In the genomic region with DNA sequence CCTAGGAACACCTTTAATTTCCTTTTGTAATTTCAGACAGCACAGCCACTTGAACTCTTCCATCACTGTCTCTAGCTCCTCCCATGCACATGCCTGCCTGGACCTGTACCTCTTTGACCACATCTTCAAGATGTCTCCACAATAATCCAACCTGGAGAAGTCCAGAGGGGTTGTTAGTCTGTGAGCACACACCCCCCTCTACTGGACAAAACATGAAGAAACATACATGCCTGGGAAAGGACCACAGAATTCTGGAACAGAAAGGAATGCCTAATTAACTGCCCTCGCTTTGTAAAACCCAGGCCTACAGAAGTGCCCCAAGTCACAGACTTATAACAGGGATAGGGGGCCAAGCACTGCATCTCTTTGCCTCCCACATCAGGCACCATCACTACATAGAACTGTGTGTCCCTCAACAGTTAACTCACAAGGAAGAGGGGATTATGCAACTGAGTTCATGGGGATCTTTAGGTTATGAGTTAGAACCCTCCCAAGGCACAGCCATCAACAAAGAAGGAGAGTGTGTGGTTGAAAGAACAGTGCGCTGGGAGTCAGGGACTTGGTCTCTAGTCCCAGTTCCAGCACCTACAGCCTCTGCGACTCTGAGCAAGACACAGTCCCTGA, we compare ENCODE assay signal across 8 cellular contexts.
A peak's percentile ranks its signal among the peaks of the same experiment; 100 is the strongest.
DNase-seq lines count a peak whose midpoint lies in the region; ATAC-seq, FAIRE-seq and TF ChIP-seq lines count a peak whose summit lies in the region.

No MANE protein-coding gene starts in this region.

- no peaks in the 10 kb centered on the region for H3K9me3 Mint-ChIP-seq in activated CD4-positive, alpha-beta memory T cell treated with anti-CD3 and anti-CD28 coated beads for 36 hours

- no peaks in the 10 kb centered on the region for H3K27me3 Mint-ChIP-seq in activated CD4-positive, alpha-beta memory T cell treated with anti-CD3 and anti-CD28 coated beads for 36 hours

- H3K4me3 ChIP-seq in A549 (no peak overlapping the region), astrocyte of the cerebellum (ENCODE audit: low read depth, low read length) (no peak overlapping the region), kidney (ENCODE audit: low read length in 2 of 2) (no peak overlapping the region), aorta (ENCODE audit: low read length in 2 of 2) (no peak overlapping the region)

- ATAC-seq in A549 (peak; percentile 94 to 98), aorta (ENCODE audit: low FRiP score) (peak; percentile 58)

- DNase-seq in A549 (ENCODE audit: low read depth in 1 of 2, low spot score in 1 of 2) (peak; percentile 65 to 74), GM04504 (ENCODE audit: low read depth) (peak; percentile 35), NCI-H2227 treated with DMSO at 0.1 percent for 48 hours (lab: John Stamatoyannopoulos, UW) (peak; percentile 32), astrocyte of the cerebellum (ENCODE audit: low read depth) (peak; percentile 60), kidney (no peak), aorta (no peak), head of caudate nucleus (no peak)
- no peak for DNase-seq in activated CD4-positive, alpha-beta memory T cell treated with anti-CD3 and anti-CD28 coated beads for 36 hours

- FAIRE-seq in A549 (lab: Jason Lieb, UNC) (peak; percentile 98), kidney (lab: Jason Lieb, UNC) (no peak)

- POLR2A ChIA-PET in A549 (lab: Yijun Ruan, JAX) = no interaction called here
- POLR2A ChIA-PET in activated CD4-positive, alpha-beta memory T cell treated with anti-CD3 and anti-CD28 coated beads for 36 hours (lab: Charles Lee) = no interaction called here

- H3K27ac Mint-ChIP-seq in activated CD4-positive, alpha-beta memory T cell treated with anti-CD3 and anti-CD28 coated beads for 36 hours = no peak overlapping the region

- H3K36me3 Mint-ChIP-seq in activated CD4-positive, alpha-beta memory T cell treated with anti-CD3 and anti-CD28 coated beads for 36 hours = no peaks in the 10 kb centered on the region

- H3K4me1 Mint-ChIP-seq in activated CD4-positive, alpha-beta memory T cell treated with anti-CD3 and anti-CD28 coated beads for 36 hours (ENCODE audit: low read depth) = no peaks in the 10 kb centered on the region

- 41% methylated on average over 3 of the region's 3 CpGs for WGBS in A549 (ENCODE audit: missing lambda C conversion rate)
- WGBS in aorta, 2 donors = 60 to 66% methylated on average over 3 of the region's 3 CpGs

- no peaks in the 10 kb centered on the region for H3K9me3 ChIP-seq in A549
- no peaks in the 10 kb centered on the region for H3K9me3 ChIP-seq in kidney (ENCODE audit: control insufficient read depth in 1 of 2, low read length in 2 of 2)
- no peaks in the 10 kb centered on the region for H3K9me3 ChIP-seq in aorta (ENCODE audit: control insufficient read depth, low read length)

- H3K4me2 ChIP-seq in A549 = no peak overlapping the region

- peak; percentile 92 to 95 for TF ChIP-seq RAD21 in A549 (conservative IDR thresholded peaks at IDR 0.05 in 1 of 2, IDR thresholded peaks at IDR 0.05 in 1 of 2)

- no peak overlapping the region for H3K4me3 Mint-ChIP-seq in activated CD4-positive, alpha-beta memory T cell treated with anti-CD3 and anti-CD28 coated beads for 36 hours

- no peaks in the 10 kb centered on the region for H3K36me3 ChIP-seq in kidney (ENCODE audit: control insufficient read depth in 1 of 2, insufficient read depth in 2 of 2, low read length in 2 of 2)
- no peaks in the 10 kb centered on the region for H3K36me3 ChIP-seq in aorta (ENCODE audit: control insufficient read depth in 1 of 2, insufficient read depth in 2 of 2, low read length in 1 of 2)

- no peak for TF ChIP-seq POLR2A in A549 (IDR thresholded peaks at IDR 0.05; ENCODE audit: low read length)

- H3K9ac ChIP-seq in kidney (ENCODE audit: low read length in 2 of 2) = no peak overlapping the region

- CTCF ChIA-PET in A549 (lab: Yijun Ruan, JAX) = interaction anchor here (0.6 to 16.2 kb wide), 62 partner anchors 11 to 669 kb away, joined by 3 to 346 read pairs (median 5); a partner anchor contains a TSS
- CTCF ChIA-PET in activated CD4-positive, alpha-beta memory T cell treated with anti-CD3 and anti-CD28 coated beads for 36 hours (lab: Charles Lee) = interaction anchor here (0.7 to 3.8 kb wide), 12 partner anchors 9 to 470 kb away, joined by 3 to 29 read pairs (median 4); no protein-coding TSS in a partner anchor

- no peak overlapping the region for H3K27ac ChIP-seq in A549
- no peak overlapping the region for H3K27ac ChIP-seq in kidney (ENCODE audit: low read depth in 2 of 2, low read length in 2 of 2)
- H3K27ac ChIP-seq in aorta (ENCODE audit: low read depth in 1 of 2, low read length in 2 of 2) = no peak overlapping the region

- H3K27me3 ChIP-seq in aorta (ENCODE audit: control insufficient read depth in 1 of 2, insufficient read depth in 2 of 2, low read length in 1 of 2) = no peaks in the 10 kb centered on the region

- intact Hi-C loops in kidney (cut with DNase I) = no loop called here
- intact Hi-C loops in aorta (cut with DNase I) = loop anchor here (2.0 to 10.0 kb wide), 3 partner anchors 46 to 108 kb away; no protein-coding TSS in a partner anchor
- intact Hi-C loops in activated CD4-positive, alpha-beta memory T cell treated with anti-CD3 and anti-CD28 coated beads for 36 hours (cut with micrococcal nuclease) = loop anchor here (2.0 kb wide), 1 partner anchor 46 kb away; no protein-coding TSS in a partner anchor
- intact Hi-C loops in head of caudate nucleus (cut with DNase I) = no loop called here

- no peak for TF ChIP-seq EP300 in A549 (IDR thresholded peaks at IDR 0.05)

- peak; percentile 91 for TF ChIP-seq CTCF in A549 (IDR thresholded peaks at IDR 0.05)
- TF ChIP-seq CTCF in astrocyte of the cerebellum (IDR thresholded peaks at IDR 0.05; ENCODE audit: low read depth, low read length, missing control alignments) = peak; percentile 79
- peak; percentile 54 for TF ChIP-seq CTCF in kidney (IDR thresholded peaks at IDR 0.05; ENCODE audit: borderline replicate concordance, extremely low read depth, insufficient read depth)

- in situ Hi-C loops in astrocyte of the cerebellum (cut with HindIII; ENCODE audit: low sequenced_read_pairs) = loop anchor here (25.0 kb wide), 1 partner anchor 296 kb away; no protein-coding TSS in a partner anchor

- no peaks in the 10 kb centered on the region; the same call in 2 of the 3 replicates for H3K4me1 ChIP-seq in A549
- H3K4me1 ChIP-seq in kidney (ENCODE audit: control insufficient read depth in 1 of 2, insufficient read depth in 1 of 2, low read depth in 1 of 2, low read length in 2 of 2) = no peaks in the 10 kb centered on the region
- H3K4me1 ChIP-seq in aorta (ENCODE audit: control insufficient read depth in 1 of 2, insufficient read depth in 2 of 2, low read length in 2 of 2) = no peaks in the 10 kb centered on the region

TF ChIP-seq in A549, 52 proteins besides CTCF, POLR2A, EP300 and RAD21:
- TF ChIP-seq SMC3 (IDR thresholded peaks at IDR 0.05) = peak; percentile 85
- TF ChIP-seq, protein P1, sequence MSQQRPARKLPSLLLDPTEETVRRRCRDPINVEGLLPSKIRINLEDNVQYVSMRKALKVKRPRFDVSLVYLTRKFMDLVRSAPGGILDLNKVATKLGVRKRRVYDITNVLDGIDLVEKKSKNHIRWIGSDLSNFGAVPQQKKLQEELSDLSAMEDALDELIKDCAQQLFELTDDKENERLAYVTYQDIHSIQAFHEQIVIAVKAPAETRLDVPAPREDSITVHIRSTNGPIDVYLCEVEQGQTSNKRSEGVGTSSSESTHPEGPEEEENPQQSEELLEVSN (IDR thresholded peaks at IDR 0.05; ENCODE audit: borderline replicate concordance, low read depth) = no peak

Comparison
In these comparisons a context has a peak if more than half of its experiments do, and no peak if none do; other contexts are left out.
1. DNase-seq: peak in A549 (2 of 2), GM04504 (single experiment), NCI-H2227 treated with DMSO at 0.1 percent for 48 hours (single experiment) and astrocyte of the cerebellum (single experiment); none in kidney (single experiment), aorta (0 of 2), activated CD4-positive, alpha-beta memory T cell treated with anti-CD3 and anti-CD28 coated beads for 36 hours (single experiment) and head of caudate nucleus (0 of 42).
2. intact Hi-C loops: an anchor here in aorta (2.0 to 10.0 kb wide) and activated CD4-positive, alpha-beta memory T cell treated with anti-CD3 and anti-CD28 coated beads for 36 hours (2.0 kb wide); none called in kidney and head of caudate nucleus.
3. Peak in every context shown above with its lines, with median percentiles within 50 percentile points of each other: CTCF ChIP-seq.